2 cellular contexts compared by ENCODE assay signal in the genomic region with DNA sequence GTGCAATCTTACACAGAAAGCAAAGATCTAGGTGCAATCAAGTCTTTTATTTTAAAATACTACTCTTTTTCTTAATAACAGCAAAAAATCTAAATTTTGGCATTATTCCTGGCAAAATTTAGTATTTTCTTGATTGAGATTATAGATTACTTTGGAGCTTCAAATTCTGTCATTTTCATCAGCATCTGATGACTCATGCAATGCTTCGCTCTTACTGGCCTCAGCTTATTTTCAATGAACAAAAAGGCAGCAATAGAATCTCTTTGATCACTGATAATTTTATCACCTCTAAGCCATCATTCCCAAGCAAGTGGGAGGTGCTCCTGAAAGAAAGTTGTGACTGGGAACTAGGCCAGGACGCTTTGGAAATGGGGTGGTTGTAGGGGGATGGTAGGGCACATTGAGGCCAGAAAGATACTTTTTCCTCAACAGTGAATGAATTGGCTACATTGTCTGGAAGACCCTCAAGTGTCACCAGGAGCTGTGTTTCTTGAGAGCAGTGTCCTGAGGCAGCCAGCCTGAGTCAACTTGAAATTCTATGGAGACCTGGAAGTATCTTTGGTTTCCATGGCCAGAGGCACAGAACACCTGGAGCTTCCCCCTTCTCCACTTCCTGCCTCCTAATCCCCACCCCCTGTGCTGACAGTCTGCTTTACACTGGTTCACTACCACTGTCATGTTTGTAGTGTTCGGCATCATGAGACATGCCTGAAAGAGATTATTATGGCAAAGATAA.
TF ChIP-seq lines count a peak whose summit lies in the region.

No MANE protein-coding gene starts in this region.

TF ChIP-seq in HepG2, 621 proteins besides CTCF, POLR2A, EP300 and RAD21:
- no peak for TF ChIP-seq ZSCAN29 (CRISPR knock-in tag; conservative IDR thresholded peaks at IDR 0.05)
- no peak for TF ChIP-seq SKI (IDR thresholded peaks at IDR 0.05; ENCODE audit: partially characterized antibody)
- no peak for TF ChIP-seq REPIN1 (CRISPR knock-in tag; IDR thresholded peaks at IDR 0.05; ENCODE audit: borderline replicate concordance, low read depth)

TF ChIP-seq in H1, 55 proteins besides CTCF, POLR2A, EP300 and RAD21:
- TF ChIP-seq GABPA (IDR thresholded peaks at IDR 0.05; ENCODE audit: borderline replicate concordance, insufficient read depth, low read length) (no peak), CTBP2 (IDR thresholded peaks at IDR 0.05; ENCODE audit: borderline replicate concordance, insufficient read depth, insufficient read length, low read length) (no peak), BCL11A (IDR thresholded peaks at IDR 0.05; ENCODE audit: low read depth in 2 of 2, low read length in 2 of 2) (no peak), HDAC2 (IDR thresholded peaks at IDR 0.05; ENCODE audit: borderline replicate concordance in 1 of 2, low read depth in 2 of 2, low read length in 2 of 2) (no peak), TCF12 (IDR thresholded peaks at IDR 0.05; ENCODE audit: low read depth, low read length) (no peak), RBBP5 (IDR thresholded peaks at IDR 0.05; ENCODE audit: borderline replicate concordance, low read depth, low read length) (no peak)
